ENCODE assay signal across 11 cellular contexts in genomic region chr12:107775093-107775721, GRCh38. TPM values are rescaled to one million over a fixed set of nuclear protein-coding genes. Genes with fewer than 3 reads are reported as not detected.
A peak's percentile ranks its signal among the peaks of the same experiment; 100 is the strongest.
DNase-seq lines count a peak whose midpoint lies in the region; ATAC-seq, FAIRE-seq and TF ChIP-seq lines count a peak whose summit lies in the region.
"Had no signal": no experiment of that assay in that cellular context is flagged by ENCODE, and none has a peak within 500 bp of the region (broad histone marks: within the 10 kb centered on the region; RNA-seq: fewer than 3 reads in every experiment).

No MANE protein-coding gene starts in this region.

- WGBS in GM12878 (ENCODE audit: insufficient coverage, insufficient replicate concordance, low lambda C conversion rate, missing lambda C conversion rate), result 23% methylated on average over 48 of the region's 66 CpGs

- DNase-seq in Ammon's horn (ENCODE audit: low spot score) (peak; percentile 19), GM12878 (ENCODE audit: low read depth, low spot score) (no peak), medulla oblongata (ENCODE audit: extremely low spot score) (peak; percentile 6), NCI-H1694 treated with DMSO at 0.1 percent for 48 hours (lab: John Stamatoyannopoulos, UW) (no peak)
- DNase-seq in effector CD8-positive, alpha-beta T cell (lab: John Stamatoyannopoulos, UW), result no peak
- DNase-seq: DMS153 had no signal

- CTCF ChIA-PET in HEK293 (lab: Yijun Ruan, JAX), result no interaction called here
- CTCF ChIA-PET in GM12878 (lab: Yijun Ruan, JAX), result interaction anchor here (0.7 kb wide), 1 partner anchor 47 kb away, joined by 3 read pairs; no protein-coding TSS in a partner anchor

- no peak overlapping the region for H3K4me2 ChIP-seq in GM12878 (ENCODE audit: control insufficient read depth, insufficient read depth)

- H3K4me3 ChIP-seq in HEK293 (ENCODE audit: low read depth, low read length), result peak overlapping the region; percentile 30
- H3K4me3 ChIP-seq in GM12878, result no peak overlapping the region
- H3K4me3 ChIP-seq: lung, SK-N-MC had no signal

- no peak for TF ChIP-seq EP300 in GM12878 (IDR thresholded peaks at IDR 0.05; ENCODE audit: borderline replicate concordance in 1 of 2, control insufficient read depth in 1 of 2, low read depth in 2 of 2, low read length in 2 of 2)

- no peak for TF ChIP-seq POLR2A in GM12878 (IDR thresholded peaks at IDR 0.05; ENCODE audit: low read depth, low read length)

- H3K27ac ChIP-seq in HEK293 (ENCODE audit: extremely low read depth, low read depth, low read length) (no peak overlapping the region), GM12878 (ENCODE audit: control insufficient read depth, insufficient read depth) (no peak overlapping the region)
- H3K27ac ChIP-seq: SK-N-MC had no signal

- ATAC-seq in GM12878 (no peak), GM21825 (IDR thresholded peaks at IDR 0.05; ENCODE audit: unreplicated experiment) (no peak), GM21367 (IDR thresholded peaks at IDR 0.05; ENCODE audit: unreplicated experiment) (no peak)

- no peaks in the 10 kb centered on the region for H3K79me2 ChIP-seq in GM12878 (ENCODE audit: control insufficient read depth, insufficient read depth, low read length)

- H2AFZ ChIP-seq in GM12878 (ENCODE audit: control insufficient read depth, low read depth, low read length), result no peak overlapping the region

- no peak; the same call in 1 of the 2 replicates for TF ChIP-seq CTCF in HEK293 (tag by site-specific recombination; IDR thresholded peaks at IDR 0.05)
- 0 out of 6 replicates have a peak, but pooled peaks of 1 of the 3 experiments have one; percentile 2 for TF ChIP-seq CTCF in GM12878 (IDR thresholded peaks at IDR 0.05 in 2 of 3, conservative IDR thresholded peaks at IDR 0.05 in 1 of 3; ENCODE audit: control insufficient read depth in 2 of 3, extremely low read depth in 1 of 3, insufficient read depth in 1 of 3, low read depth in 3 of 3, low read length in 3 of 3)

- H3K27me3 ChIP-seq in GM12878 (replicated peaks in 1 of 2; ENCODE audit: control insufficient read depth in 2 of 2, insufficient read depth in 2 of 2, low read length in 1 of 2), result peaks cover 3 to 4% of the 10 kb centered on the region in 2 experiments; a peak in 3 of 4 replicates

- BruUV-seq in GM12878 (replicated peaks; lab: Mats Ljungman, UMichigan), result no TSS peak

- H3K4me1 ChIP-seq in HEK293 (ENCODE audit: control insufficient read depth, insufficient read depth, low read length), result no peaks in the 10 kb centered on the region
- H3K4me1 ChIP-seq in GM12878 (ENCODE audit: control insufficient read depth, insufficient read depth, low read length), result peaks cover 16% of the 10 kb centered on the region

- SMC1A ChIA-PET in GM12878 (lab: Charles Lee; ENCODE audit: uncharacterized antibody, unreplicated experiment), result no interaction called here

- in situ Hi-C loops in GM12878 (cut with MboI), result no loop called here

- FAIRE-seq in GM12878 (lab: Jason Lieb, UNC), result no peak

- no peaks in the 10 kb centered on the region; the same call in 1 of the 2 replicates for H4K20me1 ChIP-seq in GM12878 (ENCODE audit: control insufficient read depth, insufficient read depth)

- RAD21 ChIA-PET in GM12878 (lab: Charles Lee; ENCODE audit: unreplicated experiment), result no interaction called here

- POLR2A ChIA-PET in HEK293 (lab: Yijun Ruan, JAX) (interaction anchor here (1.2 kb wide), 1 partner anchor 89 kb away, joined by 4 read pairs; no protein-coding TSS in a partner anchor), GM12878 (lab: Charles Lee) (no interaction called here)

- intact Hi-C loops in GM12878 (cut with micrococcal nuclease; ENCODE audit: unreplicated experiment), result no loop called here

- TF ChIP-seq RAD21 in GM12878 (IDR thresholded peaks at IDR 0.05; ENCODE audit: insufficient read depth, low read depth, low read length), result no peak

- H3K36me3 ChIP-seq in HEK293 (ENCODE audit: control insufficient read depth in 2 of 2, insufficient read depth in 1 of 2, low read length in 2 of 2) (no peaks in the 10 kb centered on the region), GM12878 (ENCODE audit: control insufficient read depth in 2 of 2, insufficient read depth in 2 of 2, low read length in 1 of 2) (no peaks in the 10 kb centered on the region)

- no peak overlapping the region for H3K9ac ChIP-seq in GM12878 (ENCODE audit: control insufficient read depth, insufficient read depth, low read length)

- no peaks in the 10 kb centered on the region for H3K9me3 ChIP-seq in HEK293 (ENCODE audit: control insufficient read depth, insufficient read depth, low read depth, low read length)
- no peaks in the 10 kb centered on the region; the same call in 2 of the 3 replicates for H3K9me3 ChIP-seq in GM12878 (replicated peaks; ENCODE audit: control insufficient read depth, insufficient read depth, low read length)

TF ChIP-seq in HEK293, 187 proteins besides CTCF, POLR2A, EP300 and RAD21 (continues in another document):
- TF ChIP-seq ZNF391 (tag by site-specific recombination; IDR thresholded peaks at IDR 0.05; ENCODE audit: borderline replicate concordance, low read depth) (no peak), ZBTB26 (tag by site-specific recombination; optimal IDR thresholded peaks at IDR 0.05) (peak; percentile 95), KLF1 (tag by site-specific recombination; IDR thresholded peaks at IDR 0.05) (0 out of 2 replicates have a peak, but pooled peaks have one; percentile 55)

TF ChIP-seq in GM12878, 131 proteins besides CTCF, POLR2A, EP300 and RAD21 (continues in another document):
- TF ChIP-seq PKNOX1 (IDR thresholded peaks at IDR 0.05), result no peak

RNA-seq across cellular contexts. Expression of gene ASCL4, which starts 0.7 kb away (rescaled TPM):
- not detected in 2 replicates for total RNA-seq in GM12878 (2013; cell fraction: nucleolus; rRNA removed)
- total RNA-seq in GM12878 (2014; rRNA removed) (not detected in 2 replicates), GM12878 (2014; rRNA removed; fragmentation: Illumina TruSeq; extraction: Trizol) (not detected in 2 replicates), GM12878 (2021) (not detected in 2 replicates)
- not detected for polyA plus RNA-seq in GM12878 (2011; ENCODE audit: low read depth)
- polyA plus RNA-seq in GM12878 (2011; rRNA removed) (not detected in 2 replicates), GM12878 (2014; fragmentation: Illumina TruSeq; extraction: Trizol) (not detected in 2 replicates), GM12878 (2014; fragmentation: Nextera tagmentation; extraction: Ambion mirVana) (not detected), GM12878 (2014; rRNA removed) (not detected in 2 replicates), GM12878 (2016; fragmentation: Nextera tagmentation; extraction: Ambion mirVana) (not detected)
- polyA plus RNA-seq in GM12878 (2011; cell fraction: cytosol; rRNA removed), result not detected in 2 replicates
- polyA plus RNA-seq in GM12878 (2011; cell fraction: nucleus; rRNA removed), result not detected in 2 replicates
- polyA plus RNA-seq in GM12878 (2012), result not detected in 2 replicates
- not detected in 2 replicates for polyA minus RNA-seq in GM12878 (2011; rRNA and poly(A)+ RNA removed)
- polyA minus RNA-seq in GM12878 (2011; cell fraction: cytosol; rRNA and poly(A)+ RNA removed), result not detected in 2 replicates
- not detected in 2 replicates for polyA minus RNA-seq in GM12878 (2011; cell fraction: nucleus; rRNA and poly(A)+ RNA removed)
- total RNA-seq: lung had no signal
- polyA plus RNA-seq: lung had no signal

RNA-seq across cellular contexts. Expression of gene PRDM4, which starts 14.3 kb away (rescaled TPM):
- total RNA-seq in GM12878 (2013; cell fraction: nucleolus; rRNA removed), result 62.0 and 66.5 TPM in 2 replicates
- total RNA-seq in GM12878 (2014; rRNA removed), result 16.9 and 19.9 TPM in 2 replicates
- total RNA-seq in GM12878 (2014; rRNA removed; fragmentation: Illumina TruSeq; extraction: Trizol), result 15.0 and 15.4 TPM in 2 replicates
- 20.0 and 22.0 TPM in 2 replicates for total RNA-seq in GM12878 (2021)
- polyA plus RNA-seq in GM12878 (2011; ENCODE audit: low read depth), result 8.6 TPM
- 18.8 and 22.2 TPM in 2 replicates for polyA plus RNA-seq in GM12878 (2011; rRNA removed)
- polyA plus RNA-seq in GM12878 (2011; cell fraction: cytosol; rRNA removed), result 17.3 and 18.5 TPM in 2 replicates
- polyA plus RNA-seq in GM12878 (2011; cell fraction: nucleus; rRNA removed), result 22.2 and 24.6 TPM in 2 replicates
- polyA plus RNA-seq in GM12878 (2012), result 8.9 and 9.4 TPM in 2 replicates
- 18.8 and 27.0 TPM in 2 replicates for polyA plus RNA-seq in GM12878 (2014; fragmentation: Illumina TruSeq; extraction: Trizol)
- polyA plus RNA-seq in GM12878 (2014; fragmentation: Nextera tagmentation; extraction: Ambion mirVana), result 1 to 10 TPM; 5.1 to 5.9 TPM
- polyA plus RNA-seq in GM12878 (2014; rRNA removed), result 12.4 and 14.6 TPM in 2 replicates
- polyA plus RNA-seq in GM12878 (2016; fragmentation: Nextera tagmentation; extraction: Ambion mirVana), result 10 to 100 TPM; 12.2 to 13.9 TPM
- polyA minus RNA-seq in GM12878 (2011; rRNA and poly(A)+ RNA removed), result 22.3 and 28.3 TPM in 2 replicates
- 9.2 and 15.5 TPM in 2 replicates for polyA minus RNA-seq in GM12878 (2011; cell fraction: cytosol; rRNA and poly(A)+ RNA removed)
- 18.7 and 28.6 TPM in 2 replicates for polyA minus RNA-seq in GM12878 (2011; cell fraction: nucleus; rRNA and poly(A)+ RNA removed)

Comparison
In these comparisons a context has a peak if more than half of its experiments do, and no peak if none do; other contexts are left out.
1. DNase-seq: peak in Ammon's horn (single experiment) and medulla oblongata (single experiment); none in GM12878 (single experiment), effector CD8-positive, alpha-beta T cell (single experiment) and NCI-H1694 treated with DMSO at 0.1 percent for 48 hours (single experiment).